In the genomic region with DNA sequence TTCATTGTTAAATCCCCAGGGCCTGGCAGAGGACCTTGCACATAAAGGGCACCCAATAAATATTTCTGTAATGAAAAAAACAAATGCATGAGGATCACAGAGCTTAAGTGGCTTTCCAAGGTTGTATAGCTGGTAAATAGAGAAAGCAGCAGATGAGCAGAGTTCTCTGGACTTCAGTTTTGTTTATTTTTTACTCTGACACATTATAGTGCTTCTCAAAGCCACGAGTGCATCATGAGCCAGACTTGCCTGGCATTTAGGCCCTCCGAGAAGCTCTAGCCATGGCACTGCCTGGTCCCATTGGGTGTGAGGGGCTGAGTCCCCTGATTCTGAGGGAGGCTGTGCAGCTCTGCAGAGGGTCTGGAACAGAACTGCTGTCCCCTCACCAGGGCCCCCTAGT, we compare ENCODE assay signal across 17 cellular contexts.
"Had no signal": no experiment of that assay in that cellular context is flagged by ENCODE, and none has a peak within 500 bp of the region (broad histone marks: within the 10 kb centered on the region; RNA-seq: fewer than 3 reads in every experiment).

No MANE protein-coding gene starts in this region.

- H3K9me3 ChIP-seq: colonic mucosa, vagina had no signal

- H3K27me3 ChIP-seq: ascending aorta, cardiac muscle cell, colonic mucosa, gastroesophageal sphincter, right atrium auricular region, tibial nerve, vagina had no signal

- H3K4me2 ChIP-seq: smooth muscle cell had no signal

- DNase-seq: activated CD4-positive, alpha-beta T cell treated with anti-CD3 and anti-CD28 coated beads for 1 hour; activated CD4-positive, alpha-beta T cell treated with anti-CD3 and anti-CD28 coated beads, Interleukin-2, amount 50 U/mL, for 48 hours; activated CD8-positive, alpha-beta memory T cell treated with anti-CD3 and anti-CD28 coated beads, Interleukin-2, amount 50 U/mL, for 4 hours; activated naive CD4-positive, alpha-beta T cell; colonic mucosa; effector CD4-positive, alpha-beta T cell; hippocampal formation; kidney glomerular epithelial cell; posterior cingulate gyrus; stimulated activated naive B cell treated with anti-CD40 and anti-IgM and Interleukin-4, amounts not matched to agents 10 μg/mL and 1 μg/mL and 100 μg/mL, for 72 hours had no signal

- H3K4me1 ChIP-seq: ascending aorta, colonic mucosa, gastroesophageal sphincter, right atrium auricular region, tibial nerve had no signal

- H3K4me3 Mint-ChIP-seq: stimulated activated naive B cell treated with anti-CD40 and anti-IgM and Interleukin-4, amounts not matched to agents 10 μg/mL and 1 μg/mL and 100 μg/mL, for 72 hours had no signal

- H3K4me3 ChIP-seq: ascending aorta, cardiac muscle cell, colonic mucosa, gastroesophageal sphincter, right atrium auricular region, smooth muscle cell, tibial nerve, vagina had no signal

- ATAC-seq: gastroesophageal sphincter; stimulated activated naive B cell treated with anti-CD40 and anti-IgM and Interleukin-4, amounts not matched to agents 10 μg/mL and 1 μg/mL and 100 μg/mL, for 72 hours had no signal

- H3K4me1 Mint-ChIP-seq: stimulated activated naive B cell treated with anti-CD40 and anti-IgM and Interleukin-4, amounts not matched to agents 10 μg/mL and 1 μg/mL and 100 μg/mL, for 72 hours had no signal

- H3K36me3 Mint-ChIP-seq: stimulated activated naive B cell treated with anti-CD40 and anti-IgM and Interleukin-4, amounts not matched to agents 10 μg/mL and 1 μg/mL and 100 μg/mL, for 72 hours had no signal

- H3K36me3 ChIP-seq: ascending aorta, cardiac muscle cell, colonic mucosa, gastroesophageal sphincter, right atrium auricular region, tibial nerve, vagina had no signal

- H3K27ac ChIP-seq: ascending aorta, cardiac muscle cell, colonic mucosa, gastroesophageal sphincter, right atrium auricular region, tibial nerve, vagina had no signal

- H3K27ac Mint-ChIP-seq: stimulated activated naive B cell treated with anti-CD40 and anti-IgM and Interleukin-4, amounts not matched to agents 10 μg/mL and 1 μg/mL and 100 μg/mL, for 72 hours had no signal
